Comparison of ENCODE assay signal across 19 cellular contexts in the genomic region with DNA sequence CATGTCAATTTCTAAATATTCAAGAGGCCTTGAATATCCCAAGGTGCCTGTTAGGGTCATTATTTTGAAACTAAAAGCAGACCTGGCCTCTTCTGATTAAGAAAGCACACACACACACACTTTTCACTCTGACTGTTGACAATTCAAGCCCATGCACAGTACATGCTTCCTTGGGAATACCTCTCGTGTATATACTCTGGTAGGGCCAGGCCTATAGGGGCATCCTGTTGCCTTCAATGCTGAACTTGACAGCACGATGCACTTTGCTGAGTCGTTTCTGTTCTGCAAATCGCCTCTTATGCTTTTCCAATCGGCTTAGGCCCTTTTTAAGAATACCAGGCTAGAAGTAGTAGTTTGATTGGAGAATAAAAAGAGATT. TPM values are rescaled to one million over a fixed set of nuclear protein-coding genes. Genes with fewer than 3 reads are reported as not detected.
DNase-seq lines count a peak whose midpoint lies in the region; ATAC-seq, FAIRE-seq and TF ChIP-seq lines count a peak whose summit lies in the region.
"Had no signal": no experiment of that assay in that cellular context is flagged by ENCODE, and none has a peak within 500 bp of the region (broad histone marks: within the 10 kb centered on the region; RNA-seq: fewer than 3 reads in every experiment).

No MANE protein-coding gene starts in this region.

- ATAC-seq in activated naive CD4-positive, alpha-beta T cell treated with anti-CD3 and anti-CD28 coated beads, Interleukin-2, amount 50 U/mL, for 72 hours, result no peak
- ATAC-seq in heart right ventricle (no peak), GM21576 (IDR thresholded peaks at IDR 0.05; ENCODE audit: unreplicated experiment) (no peak)
- ATAC-seq: Right ventricle myocardium inferior had no signal

- peaks cover 28% of the 10 kb centered on the region for H4K20me1 ChIP-seq in astrocyte (ENCODE audit: insufficient read depth, low read length)

- H3K36me3 ChIP-seq in astrocyte (ENCODE audit: insufficient read depth, low read length) (peaks cover 63% of the 10 kb centered on the region), heart right ventricle (peaks cover 0 to 98% (median 74%) of the 10 kb centered on the region in 9 donors)
- H3K36me3 ChIP-seq: ovary had no signal

- no peak for DNase-seq in activated naive CD4-positive, alpha-beta T cell treated with anti-CD3 and anti-CD28 coated beads for 36 hours
- no peak for DNase-seq in activated naive CD4-positive, alpha-beta T cell treated with anti-CD3 and anti-CD28 coated beads, Interleukin-2, amount 50 U/mL, for 72 hours (ENCODE audit: low spot score in 2 of 2)
- DNase-seq in NB4 (ENCODE audit: low read depth) (peak; percentile 63), astrocyte (ENCODE audit: low read depth) (no peak), heart right ventricle (no peak), NCI-H2227 treated with DMSO at 0.1 percent for 48 hours (lab: John Stamatoyannopoulos, UW) (no peak)
- DNase-seq: activated gamma-delta T cell; DMS153; effector CD8-positive, alpha-beta T cell; NCI-H1436; NCI-H345; ovary; stimulated activated naive CD4-positive, alpha-beta T cell treated with Interleukin-2 at 50 U/mL for 16 hours had no signal

- H3K4me3 ChIP-seq in NB4 (ENCODE audit: low read depth, low read length) (peak overlapping the region; percentile 19), astrocyte (ENCODE audit: insufficient read depth, low read depth, low read length) (no peak overlapping the region), heart right ventricle (no peak overlapping the region)
- H3K4me3 ChIP-seq: hepatocyte, ovary had no signal

- CTCF ChIA-PET in activated naive CD4-positive, alpha-beta T cell treated with anti-CD3 and anti-CD28 coated beads for 36 hours (lab: Charles Lee), result no interaction called here

- no peak for FAIRE-seq in astrocyte (lab: Jason Lieb, UNC)
- FAIRE-seq: small intestine had no signal

- peaks cover 40% of the 10 kb centered on the region for H3K36me3 Mint-ChIP-seq in activated naive CD4-positive, alpha-beta T cell treated with anti-CD3 and anti-CD28 coated beads for 36 hours (ENCODE audit: low read depth)
- H3K36me3 Mint-ChIP-seq in activated naive CD4-positive, alpha-beta T cell treated with anti-CD3 and anti-CD28 coated beads, Interleukin-2, amount 50 U/mL, for 72 hours, result peaks cover 9 to 19% of the 10 kb centered on the region in 2 donors
- H3K36me3 Mint-ChIP-seq in astrocyte (ENCODE audit: low read depth, unreplicated experiment), result peaks cover 26% of the 10 kb centered on the region
- H3K36me3 Mint-ChIP-seq in stimulated activated naive CD8-positive, alpha-beta T cell treated with anti-CD3 and anti-CD28 coated beads, Interleukin-15, Interleukin-2, amounts not matched to agents 100 ng/mL and 50 ng/mL, for 24 hours (ENCODE audit: low read depth), result peaks cover 70% of the 10 kb centered on the region

- no peak overlapping the region for H2AFZ ChIP-seq in astrocyte (ENCODE audit: low read depth, low read length)
- H2AFZ ChIP-seq: hepatocyte had no signal

- H3K4me1 Mint-ChIP-seq in activated naive CD4-positive, alpha-beta T cell treated with anti-CD3 and anti-CD28 coated beads for 36 hours (ENCODE audit: low read depth), result peaks cover 25% of the 10 kb centered on the region
- peaks cover 21% of the 10 kb centered on the region for H3K4me1 Mint-ChIP-seq in astrocyte (ENCODE audit: low read depth, unreplicated experiment)
- H3K4me1 Mint-ChIP-seq in stimulated activated naive CD8-positive, alpha-beta T cell treated with anti-CD3 and anti-CD28 coated beads, Interleukin-15, Interleukin-2, amounts not matched to agents 100 ng/mL and 50 ng/mL, for 24 hours (ENCODE audit: low read depth), result peaks cover 40% of the 10 kb centered on the region

- no peaks in the 10 kb centered on the region for H3K79me2 ChIP-seq in astrocyte (ENCODE audit: insufficient read depth, low read length)
- H3K79me2 ChIP-seq: hepatocyte had no signal

- H3K4me3 Mint-ChIP-seq in activated naive CD4-positive, alpha-beta T cell treated with anti-CD3 and anti-CD28 coated beads for 36 hours, result no peak overlapping the region
- no peak overlapping the region for H3K4me3 Mint-ChIP-seq in astrocyte (ENCODE audit: unreplicated experiment)
- no peak overlapping the region for H3K4me3 Mint-ChIP-seq in stimulated activated naive CD8-positive, alpha-beta T cell treated with anti-CD3 and anti-CD28 coated beads, Interleukin-15, Interleukin-2, amounts not matched to agents 100 ng/mL and 50 ng/mL, for 24 hours

- peak overlapping the region; percentile 28 for H3K27ac Mint-ChIP-seq in activated naive CD4-positive, alpha-beta T cell treated with anti-CD3 and anti-CD28 coated beads for 36 hours
- H3K27ac Mint-ChIP-seq in activated naive CD4-positive, alpha-beta T cell treated with anti-CD3 and anti-CD28 coated beads, Interleukin-2, amount 50 U/mL, for 72 hours, result peak overlapping the region in 1 of 2 donors; percentile 32
- H3K27ac Mint-ChIP-seq in astrocyte (ENCODE audit: unreplicated experiment), result peak overlapping the region; percentile 10
- H3K27ac Mint-ChIP-seq in stimulated activated naive CD8-positive, alpha-beta T cell treated with anti-CD3 and anti-CD28 coated beads, Interleukin-15, Interleukin-2, amounts not matched to agents 100 ng/mL and 50 ng/mL, for 24 hours, result peak overlapping the region; percentile 76

- H3K27me3 ChIP-seq in astrocyte (ENCODE audit: insufficient read depth, low read length), result no peaks in the 10 kb centered on the region
- H3K27me3 ChIP-seq in heart right ventricle, result no peaks in the 10 kb centered on the region
- H3K27me3 ChIP-seq: hepatocyte, ovary had no signal

- TF ChIP-seq CTCF in NB4 (IDR thresholded peaks at IDR 0.05; ENCODE audit: low read depth, low read length) (no peak), astrocyte (IDR thresholded peaks at IDR 0.05; ENCODE audit: insufficient read depth, low read depth, low read length) (no peak), heart right ventricle (IDR thresholded peaks at IDR 0.05) (no peak)

- no peak overlapping the region for H3K4me2 ChIP-seq in astrocyte (ENCODE audit: low read length)
- H3K4me2 ChIP-seq: hepatocyte had no signal

- H3K27ac ChIP-seq in astrocyte (ENCODE audit: low read depth, low read length) (no peak overlapping the region), heart right ventricle (peak overlapping the region in 1 of 10 donors; percentile 4)
- H3K27ac ChIP-seq: hepatocyte, ovary had no signal

- TF ChIP-seq POLR2A in NB4 (IDR thresholded peaks at IDR 0.05; ENCODE audit: extremely low read depth, insufficient read length), result no peak

- WGBS in heart right ventricle, 2 donors, result 84 to 86% methylated on average over 5 of the region's 5 CpGs

- H3K9me3 ChIP-seq in astrocyte (ENCODE audit: insufficient read depth, low read depth, low read length) (no peaks in the 10 kb centered on the region), heart right ventricle (no peaks in the 10 kb centered on the region)
- H3K9me3 ChIP-seq: ovary had no signal

- H3K27me3 Mint-ChIP-seq in activated naive CD4-positive, alpha-beta T cell treated with anti-CD3 and anti-CD28 coated beads for 36 hours (ENCODE audit: low read depth), result no peaks in the 10 kb centered on the region
- H3K27me3 Mint-ChIP-seq in astrocyte (ENCODE audit: low read depth, unreplicated experiment), result no peaks in the 10 kb centered on the region
- no peaks in the 10 kb centered on the region for H3K27me3 Mint-ChIP-seq in stimulated activated naive CD8-positive, alpha-beta T cell treated with anti-CD3 and anti-CD28 coated beads, Interleukin-15, Interleukin-2, amounts not matched to agents 100 ng/mL and 50 ng/mL, for 24 hours

- no peaks in the 10 kb centered on the region for H3K9me3 Mint-ChIP-seq in activated naive CD4-positive, alpha-beta T cell treated with anti-CD3 and anti-CD28 coated beads for 36 hours
- H3K9me3 Mint-ChIP-seq in activated naive CD4-positive, alpha-beta T cell treated with anti-CD3 and anti-CD28 coated beads, Interleukin-2, amount 50 U/mL, for 72 hours, result no peaks in the 10 kb centered on the region
- H3K9me3 Mint-ChIP-seq in astrocyte (ENCODE audit: unreplicated experiment), result no peaks in the 10 kb centered on the region
- no peaks in the 10 kb centered on the region for H3K9me3 Mint-ChIP-seq in stimulated activated naive CD8-positive, alpha-beta T cell treated with anti-CD3 and anti-CD28 coated beads, Interleukin-15, Interleukin-2, amounts not matched to agents 100 ng/mL and 50 ng/mL, for 24 hours

- intact Hi-C loops in activated naive CD4-positive, alpha-beta T cell treated with anti-CD3 and anti-CD28 coated beads for 36 hours (cut with micrococcal nuclease), result no loop called here
- intact Hi-C loops in heart right ventricle (cut with DNase I), result loop anchor here in 2 of 10 donors (10.0 kb wide), 2 partner anchors 161 to 291 kb away; no protein-coding TSS in a partner anchor

- no peak overlapping the region for H3K9ac ChIP-seq in astrocyte (ENCODE audit: low read length)

- no peaks in the 10 kb centered on the region for H3K4me1 ChIP-seq in astrocyte (ENCODE audit: insufficient read depth, low read length)
- H3K4me1 ChIP-seq in heart right ventricle, result peaks cover 0 to 16% (median 0%) of the 10 kb centered on the region in 9 donors

RNA-seq across cellular contexts. Expression of a gene that starts 40.6 kb away (rescaled TPM):
- 10 to 100 TPM; 52.1 to 52.5 TPM for total RNA-seq in activated naive CD4-positive, alpha-beta T cell treated with anti-CD3 and anti-CD28 coated beads for 36 hours
- total RNA-seq in activated naive CD4-positive, alpha-beta T cell treated with anti-CD3 and anti-CD28 coated beads, Interleukin-2, amount 50 U/mL, for 72 hours, result 10 to 100 TPM; 42.9 to 60.5 TPM
- total RNA-seq in astrocyte (51.6 and 56.2 TPM in 2 replicates), heart right ventricle (10 to 100 TPM; 37.6 to 64.8 (median 46.4) TPM)
- 10 to 100 TPM; 37.4 to 51.6 TPM for polyA plus RNA-seq in heart right ventricle

RNA-seq across cellular contexts. Expression of a gene that starts 49.8 kb away (rescaled TPM):
- under 1 TPM; 0.37 to 0.41 TPM for total RNA-seq in activated naive CD4-positive, alpha-beta T cell treated with anti-CD3 and anti-CD28 coated beads for 36 hours
- 1 to 10 TPM in 1 of 2 donors, under 1 TPM in 1; 0.64 to 1.9 TPM for total RNA-seq in activated naive CD4-positive, alpha-beta T cell treated with anti-CD3 and anti-CD28 coated beads, Interleukin-2, amount 50 U/mL, for 72 hours
- total RNA-seq in astrocyte, result 0.34 and 0.77 TPM in 2 replicates
- total RNA-seq in heart right ventricle, result 1 to 10 TPM in 3 of 10 donors, under 1 TPM in 7; 0.42 to 1.4 (median 0.77) TPM
- 1 to 10 TPM; 1.4 to 2.3 TPM for polyA plus RNA-seq in heart right ventricle
- polyA plus RNA-seq: fibroblast of lung had no signal
